Comparison of ENCODE assay signal across 10 cellular contexts in genomic region chr6:67664942-67665341, GRCh38.
"Had no signal": no experiment of that assay in that cellular context is flagged by ENCODE, and none has a peak within 500 bp of the region (broad histone marks: within the 10 kb centered on the region; RNA-seq: fewer than 3 reads in every experiment).

No MANE protein-coding gene starts in this region.

- H3K4me2 ChIP-seq: GM23338 had no signal

- ATAC-seq: GM23338, HCT116 had no signal

- H3K4me3 ChIP-seq: GM23248, GM23338, HAP-1 had no signal

- H3K9ac ChIP-seq: GM23248 had no signal

- H3K27ac Mint-ChIP-seq: GM23338, H9, HFFc6 had no signal

- H3K36me3 ChIP-seq: HAP-1 had no signal

- H3K9me3 ChIP-seq: HAP-1 had no signal

- DNase-seq: GM23248, GOT3, H7, H9, HCEC 1CT, HFFc6 had no signal

- H3K4me1 Mint-ChIP-seq: GM23338, H9 had no signal

- H3K4me1 ChIP-seq: HAP-1 had no signal

- H3K4me3 Mint-ChIP-seq: GM23338, H9, HFFc6 had no signal

- H3K27ac ChIP-seq: GM23248 had no signal

- H2AFZ ChIP-seq: GM23248, GM23338 had no signal

- FAIRE-seq: H1 had no signal
